ENCODE assay signal across 17 cellular contexts in genomic region chr3:4795905-4796304, GRCh38.
"Had no signal": no experiment of that assay in that cellular context is flagged by ENCODE, and none has a peak within 500 bp of the region (broad histone marks: within the 10 kb centered on the region; RNA-seq: fewer than 3 reads in every experiment).

No MANE protein-coding gene starts in this region.

- DNase-seq: activated CD4-positive, alpha-beta memory T cell treated with anti-CD3 and anti-CD28 coated beads, Interleukin-2, amount 10 ng/mL, durations not matched to agents 7 days and 5 days; activated CD4-positive, alpha-beta T cell treated with anti-CD3 and anti-CD28 coated beads for 48 hours; activated CD8-positive, alpha-beta memory T cell treated with anti-CD3 and anti-CD28 coated beads, Interleukin-2, amount 10 ng/mL, durations not matched to agents 7 days and 5 days; activated gamma-delta T cell; activated T-cell treated with anti-CD3 and anti-CD28 coated beads for 4 hours; kidney; lower lobe of right lung; naive thymus-derived CD4-positive, alpha-beta T cell; stimulated activated CD4-positive, alpha-beta T cell treated with anti-CD3 and anti-CD28 coated beads, Interleukin-2, amount 100 ng/mL, for 48 hours; stimulated activated CD8-positive, alpha-beta memory T cell treated with anti-CD3 and anti-CD28 coated beads, Interleukin-4, amount 100 ng/mL, for 48 hours; stimulated activated naive CD4-positive, alpha-beta T cell; T-helper 1 cell; testis; trophoblast cell; uterus had no signal

- ATAC-seq: activated CD8-positive, alpha-beta memory T cell treated with anti-CD3 and anti-CD28 coated beads, Interleukin-2, amount 10 ng/mL, durations not matched to agents 7 days and 5 days; lower lobe of right lung; naive thymus-derived CD4-positive, alpha-beta T cell; sciatic nerve; WTC11 had no signal
